In genomic region chr4:26144526-26145167, GRCh38 we compare ENCODE assay signal across 1 cellular context.
TF ChIP-seq lines count a peak whose summit lies in the region.

No MANE protein-coding gene starts in this region.

TF ChIP-seq in IMR-90, 13 proteins besides CTCF, POLR2A, EP300 and RAD21:
- TF ChIP-seq MAZ (IDR thresholded peaks at IDR 0.05; ENCODE audit: borderline replicate concordance, low read depth, low read length), result no peak
- TF ChIP-seq MXI1 (IDR thresholded peaks at IDR 0.05; ENCODE audit: borderline replicate concordance, low read depth, low read length), result no peak
- TF ChIP-seq ELK1 (IDR thresholded peaks at IDR 0.05; ENCODE audit: borderline replicate concordance, low read depth, low read length), result no peak
- no peak for TF ChIP-seq NFE2L2 (IDR thresholded peaks at IDR 0.05; ENCODE audit: low read depth, low read length)
- TF ChIP-seq CHD1 (IDR thresholded peaks at IDR 0.05; ENCODE audit: low read depth, low read length), result no peak
- TF ChIP-seq RCOR1 (IDR thresholded peaks at IDR 0.05; ENCODE audit: insufficient replicate concordance, low read length), result no peak
- no peak for TF ChIP-seq CEBPB (IDR thresholded peaks at IDR 0.05; ENCODE audit: low read depth, low read length)
